ENCODE assay signal across 1 cellular context in the genomic region with DNA sequence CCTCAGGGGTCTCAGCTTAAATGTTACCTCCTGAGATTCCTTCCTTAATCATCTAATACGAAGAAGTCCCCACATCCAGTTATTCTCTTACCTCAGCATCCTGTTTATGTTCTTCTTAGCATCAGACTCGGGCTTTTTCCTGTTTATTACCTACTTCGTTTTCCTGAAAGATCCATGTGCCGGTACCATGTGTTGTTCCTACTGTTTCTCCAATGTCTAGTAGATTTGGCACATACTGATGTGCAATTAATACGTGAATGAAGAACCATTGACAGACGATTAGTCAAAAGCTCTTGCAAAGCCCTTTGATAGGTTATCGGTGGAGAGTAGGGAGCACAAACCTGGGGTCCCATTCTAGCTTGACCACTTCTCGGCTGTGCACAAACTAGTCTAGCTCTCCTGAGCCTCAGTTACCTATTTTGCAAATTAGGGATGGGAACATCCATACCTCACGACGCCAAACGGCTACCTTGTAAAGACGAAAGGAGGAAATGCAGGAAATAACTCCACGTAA.
TF ChIP-seq lines count a peak whose summit lies in the region.

No MANE protein-coding gene starts in this region.

TF ChIP-seq in HCT116, 20 proteins besides CTCF, POLR2A, EP300 and RAD21 (continued from another document):
- TF ChIP-seq, protein P1, sequence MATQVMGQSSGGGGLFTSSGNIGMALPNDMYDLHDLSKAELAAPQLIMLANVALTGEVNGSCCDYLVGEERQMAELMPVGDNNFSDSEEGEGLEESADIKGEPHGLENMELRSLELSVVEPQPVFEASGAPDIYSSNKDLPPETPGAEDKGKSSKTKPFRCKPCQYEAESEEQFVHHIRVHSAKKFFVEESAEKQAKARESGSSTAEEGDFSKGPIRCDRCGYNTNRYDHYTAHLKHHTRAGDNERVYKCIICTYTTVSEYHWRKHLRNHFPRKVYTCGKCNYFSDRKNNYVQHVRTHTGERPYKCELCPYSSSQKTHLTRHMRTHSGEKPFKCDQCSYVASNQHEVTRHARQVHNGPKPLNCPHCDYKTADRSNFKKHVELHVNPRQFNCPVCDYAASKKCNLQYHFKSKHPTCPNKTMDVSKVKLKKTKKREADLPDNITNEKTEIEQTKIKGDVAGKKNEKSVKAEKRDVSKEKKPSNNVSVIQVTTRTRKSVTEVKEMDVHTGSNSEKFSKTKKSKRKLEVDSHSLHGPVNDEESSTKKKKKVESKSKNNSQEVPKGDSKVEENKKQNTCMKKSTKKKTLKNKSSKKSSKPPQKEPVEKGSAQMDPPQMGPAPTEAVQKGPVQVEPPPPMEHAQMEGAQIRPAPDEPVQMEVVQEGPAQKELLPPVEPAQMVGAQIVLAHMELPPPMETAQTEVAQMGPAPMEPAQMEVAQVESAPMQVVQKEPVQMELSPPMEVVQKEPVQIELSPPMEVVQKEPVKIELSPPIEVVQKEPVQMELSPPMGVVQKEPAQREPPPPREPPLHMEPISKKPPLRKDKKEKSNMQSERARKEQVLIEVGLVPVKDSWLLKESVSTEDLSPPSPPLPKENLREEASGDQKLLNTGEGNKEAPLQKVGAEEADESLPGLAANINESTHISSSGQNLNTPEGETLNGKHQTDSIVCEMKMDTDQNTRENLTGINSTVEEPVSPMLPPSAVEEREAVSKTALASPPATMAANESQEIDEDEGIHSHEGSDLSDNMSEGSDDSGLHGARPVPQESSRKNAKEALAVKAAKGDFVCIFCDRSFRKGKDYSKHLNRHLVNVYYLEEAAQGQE (IDR thresholded peaks at IDR 0.05; ENCODE audit: low read depth): no peak
